Comparison of ENCODE assay signal across 17 cellular contexts in genomic region chr2:236498369-236498768, GRCh38.
A peak's percentile ranks its signal among the peaks of the same experiment; 100 is the strongest.
DNase-seq lines count a peak whose midpoint lies in the region; ATAC-seq lines count a peak whose summit lies in the region.
"Had no signal": no experiment of that assay in that cellular context is flagged by ENCODE, and none has a peak within 500 bp of the region (broad histone marks: within the 10 kb centered on the region; RNA-seq: fewer than 3 reads in every experiment).

No MANE protein-coding gene starts in this region.

- DNase-seq in AG08396 (ENCODE audit: low spot score) (peak; percentile 73), LoVo (ENCODE audit: low spot score) (peak; percentile 18), epithelial cell of prostate (ENCODE audit: low read depth, low spot score) (peak; percentile 40), medulla oblongata (ENCODE audit: extremely low spot score) (peak; percentile 14), NCI-H1105 (lab: John Stamatoyannopoulos, UW) (no peak), NCI-H446 treated with DMSO at 0.1 percent for 48 hours (lab: John Stamatoyannopoulos, UW) (no peak), DMS53 (lab: John Stamatoyannopoulos, UW) (no peak)
- DNase-seq: activated CD4-positive, alpha-beta T cell treated with anti-CD3 and anti-CD28 coated beads, Interleukin-2, amount 50 U/mL, for 1 hour; effector CD4-positive, alpha-beta T cell; NCI-H1694 treated with DMSO at 0.1 percent for 48 hours; NCI-H69; T-helper 9 cell had no signal

- ATAC-seq in GM18870 (IDR thresholded peaks at IDR 0.05; ENCODE audit: unreplicated experiment), result no peak
- ATAC-seq: K562 had no signal

- H3K27ac ChIP-seq in epithelial cell of prostate, result peak overlapping the region; percentile 29
- H3K27ac ChIP-seq: neutrophil, RWPE1, thoracic aorta had no signal

Comparison
In these comparisons a context has a peak if more than half of its experiments do, and no peak if none do; other contexts are left out.
1. DNase-seq: peak in AG08396 (single experiment), LoVo (single experiment), epithelial cell of prostate (single experiment) and medulla oblongata (single experiment); none in NCI-H1105 (single experiment), NCI-H446 treated with DMSO at 0.1 percent for 48 hours (single experiment) and DMS53 (single experiment).